ENCODE assay signal across 15 cellular contexts in genomic region chr15:75705854-75706681, GRCh38. TPM values are rescaled to one million over a fixed set of nuclear protein-coding genes. Genes with fewer than 3 reads are reported as not detected.
DNase-seq lines count a peak whose midpoint lies in the region; ATAC-seq and TF ChIP-seq lines count a peak whose summit lies in the region.
"Had no signal": no experiment of that assay in that cellular context is flagged by ENCODE, and none has a peak within 500 bp of the region (broad histone marks: within the 10 kb centered on the region; RNA-seq: fewer than 3 reads in every experiment).

No MANE protein-coding gene starts in this region.

- H3K36me3 ChIP-seq in BLaER1 treated with 17β-estradiol and CSF1 and Interleukin-3, amounts not matched to agents 10 nM and 100 nM, result no peaks in the 10 kb centered on the region
- no peaks in the 10 kb centered on the region for H3K36me3 ChIP-seq in gastrocnemius medialis

- TF ChIP-seq CTCF in VCaP (conservative IDR thresholded peaks at IDR 0.05) (no peak), glutamatergic neuron (IDR thresholded peaks at IDR 0.05; ENCODE audit: partially characterized antibody, unreplicated experiment) (no peak), gastrocnemius medialis (IDR thresholded peaks at IDR 0.05 in 4 of 5, conservative IDR thresholded peaks at IDR 0.05 in 1 of 5) (no peak)

- H3K36me3 Mint-ChIP-seq in glutamatergic neuron (ENCODE audit: unreplicated experiment), result no peaks in the 10 kb centered on the region
- H3K36me3 Mint-ChIP-seq: IgD-negative memory B cell had no signal

- no peaks in the 10 kb centered on the region for H4K20me1 ChIP-seq in BLaER1 treated with 17β-estradiol and CSF1 and Interleukin-3, amounts not matched to agents 10 nM and 100 nM

- H3K9ac ChIP-seq in BLaER1 treated with 17β-estradiol and CSF1 and Interleukin-3, amounts not matched to agents 10 nM and 100 nM, result peak overlapping the region; percentile 18 to 71 (median 56); a peak in 19 of 22 replicates

- ATAC-seq in gastrocnemius medialis (no peak), GM21360 (IDR thresholded peaks at IDR 0.05; ENCODE audit: unreplicated experiment) (no peak)
- ATAC-seq: activated CD8-positive, alpha-beta T cell treated with anti-CD3 and anti-CD28 coated beads, Interleukin-2, amount 10 ng/mL, durations not matched to agents 7 days and 5 days had no signal

- peaks cover 53 to 75% (median 72%) of the 10 kb centered on the region in 10 experiments for H3K4me1 ChIP-seq in BLaER1 treated with 17β-estradiol and CSF1 and Interleukin-3, amounts not matched to agents 10 nM and 100 nM
- peaks cover 10 to 41% of the 10 kb centered on the region in 2 donors for H3K4me1 ChIP-seq in gastrocnemius medialis

- H3K27me3 ChIP-seq in BLaER1 treated with 17β-estradiol and CSF1 and Interleukin-3, amounts not matched to agents 10 nM and 100 nM, result no peaks in the 10 kb centered on the region
- no peaks in the 10 kb centered on the region for H3K27me3 ChIP-seq in gastrocnemius medialis

- in situ Hi-C loops in gastrocnemius medialis (cut with MboI; ENCODE audit: low sequenced_read_pairs in 4 of 4), result no loop called here

- peaks cover 6% of the 10 kb centered on the region for H3K9me3 Mint-ChIP-seq in glutamatergic neuron (ENCODE audit: unreplicated experiment)
- H3K9me3 Mint-ChIP-seq: endodermal cell, IgD-negative memory B cell had no signal

- H3K27ac Mint-ChIP-seq in glutamatergic neuron (ENCODE audit: unreplicated experiment), result peak overlapping the region; percentile 64
- H3K27ac Mint-ChIP-seq: activated CD8-positive, alpha-beta T cell treated with anti-CD3 and anti-CD28 coated beads, Interleukin-2, amount 10 ng/mL, durations not matched to agents 7 days and 5 days; endodermal cell; progenitor cell of endocrine pancreas had no signal

- peaks cover 10% of the 10 kb centered on the region for H3K27me3 Mint-ChIP-seq in glutamatergic neuron (ENCODE audit: unreplicated experiment)
- H3K27me3 Mint-ChIP-seq: IgD-negative memory B cell had no signal

- intact Hi-C loops in gastrocnemius medialis (cut with DNase I; ENCODE audit: low total_unique reads), result no loop called here

- H3K4me2 ChIP-seq in BLaER1 treated with 17β-estradiol and CSF1 and Interleukin-3, amounts not matched to agents 10 nM and 100 nM, result peak overlapping the region; percentile 62 to 89 (median 77)

- no peak overlapping the region for H3K4me3 Mint-ChIP-seq in glutamatergic neuron (ENCODE audit: unreplicated experiment)
- H3K4me3 Mint-ChIP-seq: activated CD8-positive, alpha-beta T cell treated with anti-CD3 and anti-CD28 coated beads, Interleukin-2, amount 10 ng/mL, durations not matched to agents 7 days and 5 days; endodermal cell; IgD-negative memory B cell had no signal

- no peak overlapping the region for H3K4me3 ChIP-seq in BLaER1 treated with 17β-estradiol and CSF1 and Interleukin-3, amounts not matched to agents 10 nM and 100 nM
- no peak overlapping the region for H3K4me3 ChIP-seq in gastrocnemius medialis

- no peak for TF ChIP-seq POLR2A in gastrocnemius medialis (IDR thresholded peaks at IDR 0.05)

- peak overlapping the region in 10 of 11 experiments; percentile 49 to 88 (median 62); a peak in 20 of 22 replicates for H3K27ac ChIP-seq in BLaER1 treated with 17β-estradiol and CSF1 and Interleukin-3, amounts not matched to agents 10 nM and 100 nM
- H3K27ac ChIP-seq in VCaP (peak overlapping the region; percentile 20; the same call in 1 of the 2 replicates), gastrocnemius medialis (peak overlapping the region; percentile 78 to 94 (median 86))

- peaks cover 19% of the 10 kb centered on the region for H3K4me1 Mint-ChIP-seq in glutamatergic neuron (ENCODE audit: low read depth, unreplicated experiment)
- H3K4me1 Mint-ChIP-seq: endodermal cell had no signal

- DNase-seq in glutamatergic neuron (no peak), gastrocnemius medialis (no peak), SW480 (ENCODE audit: low spot score) (no peak), amygdala (lab: John Stamatoyannopoulos, UW) (no peak)
- no peak for DNase-seq in activated CD4-positive, alpha-beta T cell treated with anti-CD3 and anti-CD28 coated beads, Interleukin-2, amount 50 U/mL, for 4 hours
- DNase-seq: activated CD8-positive, alpha-beta T cell treated with anti-CD3 and anti-CD28 coated beads, Interleukin-2, amount 10 ng/mL, durations not matched to agents 7 days and 5 days; activated effector memory CD4-positive, alpha-beta T cell treated with anti-CD3 and anti-CD28 coated beads, Interleukin-2, amount 50 U/mL, for 16 hours; endodermal cell; NCI-H1105; NCI-H345 had no signal

- H3K9me3 ChIP-seq in BLaER1 treated with 17β-estradiol and CSF1 and Interleukin-3, amounts not matched to agents 10 nM and 100 nM (replicated peaks in 1 of 11), result no peaks in the 10 kb centered on the region
- H3K9me3 ChIP-seq in gastrocnemius medialis, result no peaks in the 10 kb centered on the region

RNA-seq across cellular contexts. Expression of gene CSPG4, which starts 6.6 kb away (rescaled TPM):
- 1.1 TPM for total RNA-seq in glutamatergic neuron (ENCODE audit: unreplicated experiment)
- 100 to 1,000 TPM in 2 of 4 donors, 10 to 100 TPM in 2; 38.2 to 145 (median 88.5) TPM for total RNA-seq in gastrocnemius medialis
- total RNA-seq: activated CD8-positive, alpha-beta T cell treated with anti-CD3 and anti-CD28 coated beads, Interleukin-2, amount 10 ng/mL, durations not matched to agents 7 days and 5 days had no signal

RNA-seq across cellular contexts. Expression of gene SNX33, which starts 58.4 kb away (rescaled TPM):
- total RNA-seq in glutamatergic neuron (ENCODE audit: unreplicated experiment) (21.2 TPM), gastrocnemius medialis (1 to 10 TPM; 4.9 to 6.7 (median 5.5) TPM)

Comparison
In these comparisons a context has a peak if more than half of its experiments do, and no peak if none do; other contexts are left out.
1. H3K27ac ChIP-seq: peak in every context shown above with its lines; median percentile 86 in gastrocnemius medialis; 62 in BLaER1 treated with 17β-estradiol and CSF1 and Interleukin-3, amounts not matched to agents 10 nM and 100 nM; 20 in VCaP.
2. RNA of gene CSPG4, which starts 6.6 kb away (total RNA-seq): 38.2 to 145 TPM in gastrocnemius medialis; 1.1 TPM in glutamatergic neuron (single experiment); every median in the first group is over 10 times any median in the second.